In genomic region chr2:73177645-73178255, GRCh38 we compare ENCODE assay signal across 8 cellular contexts. TPM values are rescaled to one million over a fixed set of nuclear protein-coding genes. Genes with fewer than 3 reads are reported as not detected.
DNase-seq lines count a peak whose midpoint lies in the region; ATAC-seq and TF ChIP-seq lines count a peak whose summit lies in the region.

No MANE protein-coding gene starts in this region.

- H3K4me3 ChIP-seq in Karpas-422 (ENCODE audit: low read length), result peak overlapping the region; percentile 68; the same call in 1 of the 2 replicates
- H3K4me3 ChIP-seq in ectodermal cell (ENCODE audit: insufficient read depth, low read depth, low read length), result peak overlapping the region; percentile 38
- H3K4me3 ChIP-seq in psoas muscle, result peak overlapping the region; percentile 75

- peak overlapping the region; percentile 6; the same call in 1 of the 2 replicates for H3K9ac ChIP-seq in Karpas-422 (ENCODE audit: low read length)

- H3K4me2 ChIP-seq in Karpas-422 (ENCODE audit: low read depth, low read length, poor library complexity, severe bottlenecking), result peak overlapping the region; percentile 83

- no peaks in the 10 kb centered on the region for H3K9me3 ChIP-seq in Karpas-422 (ENCODE audit: low read length)
- H3K9me3 ChIP-seq in ectodermal cell (ENCODE audit: control insufficient read depth, low read length), result no peaks in the 10 kb centered on the region
- H3K9me3 ChIP-seq in psoas muscle, result no peaks in the 10 kb centered on the region

- H3K9me2 ChIP-seq in Karpas-422 (replicated peaks; ENCODE audit: insufficient read depth, low read length), result no peaks in the 10 kb centered on the region

- peak; percentile 5 for ATAC-seq in GM18498 (IDR thresholded peaks at IDR 0.05; ENCODE audit: unreplicated experiment)
- peak in 2 of 4 donors; percentile 5 to 15 for ATAC-seq in psoas muscle

- H2AFZ ChIP-seq in Karpas-422 (ENCODE audit: low read length), result peak overlapping the region; percentile 90; the same call in 1 of the 2 replicates

- no peaks in the 10 kb centered on the region for H3K79me2 ChIP-seq in Karpas-422 (ENCODE audit: low read length)

- H3K4me1 ChIP-seq in Karpas-422 (ENCODE audit: low read length) (peaks cover 10% of the 10 kb centered on the region), ectodermal cell (ENCODE audit: control insufficient read depth, insufficient read depth, low read length) (peaks cover 11% of the 10 kb centered on the region), psoas muscle (peaks cover 13% of the 10 kb centered on the region)

- H4K20me1 ChIP-seq in Karpas-422 (ENCODE audit: insufficient read depth, low read depth, low read length), result no peaks in the 10 kb centered on the region

- H3K36me3 ChIP-seq in Karpas-422 (ENCODE audit: insufficient read depth, low read length) (no peaks in the 10 kb centered on the region), ectodermal cell (ENCODE audit: control insufficient read depth, insufficient read depth, low read length) (no peaks in the 10 kb centered on the region), psoas muscle (ENCODE audit: insufficient read depth in 1 of 2, low read depth in 1 of 2) (no peaks in the 10 kb centered on the region)

- WGBS in ectodermal cell, 2 experiments, result 25 to 26% methylated on average over 11 to 12 of the region's 12 CpGs
- WGBS in psoas muscle, 3 donors, result 8 to 15% (median 11%) methylated on average over 11 to 12 of the region's 12 CpGs

- no peaks in the 10 kb centered on the region for H3K27me3 ChIP-seq in Karpas-422 (ENCODE audit: low read length)
- peaks cover 70% of the 10 kb centered on the region for H3K27me3 ChIP-seq in ectodermal cell (ENCODE audit: control insufficient read depth, insufficient read depth, low read length, poor library complexity, severe bottlenecking)
- peaks cover 0 to 46% (median 8%) of the 10 kb centered on the region in 3 donors for H3K27me3 ChIP-seq in psoas muscle (ENCODE audit: insufficient read depth in 3 of 3, low read length in 2 of 3)

- intact Hi-C loops in psoas muscle (cut with DNase I), result loop anchor here (1.0 to 10.0 kb wide), 4 partner anchors 185 to 403 kb away; no protein-coding TSS in a partner anchor

- no peak for TF ChIP-seq CTCF in psoas muscle (IDR thresholded peaks at IDR 0.05)

- DNase-seq in Karpas-422, result no peak
- DNase-seq in psoas muscle, result peak in 1 of 2 donors; percentile 47
- DNase-seq in NCI-H1436 (lab: John Stamatoyannopoulos, UW), result no peak
- no peak for DNase-seq in pons (ENCODE audit: low spot score)
- no peak for DNase-seq in anterior cingulate cortex (lab: John Stamatoyannopoulos, UW)
- DNase-seq in NCI-H2029 treated with DMSO at 0.1 percent for 48 hours (lab: John Stamatoyannopoulos, UW), result no peak

- H3K27ac ChIP-seq in Karpas-422 (ENCODE audit: low read length) (no peak overlapping the region), ectodermal cell (ENCODE audit: insufficient read depth, low read depth, low read length, poor library complexity, severe bottlenecking) (no peak overlapping the region), psoas muscle (no peak overlapping the region)

RNA-seq across cellular contexts. Expression of gene NOTO, which starts 24.6 kb away (rescaled TPM):
- total RNA-seq in Karpas-422 (2014; rRNA removed; shearing (Covaris generic); ENCODE audit: low replicate concordance), result not detected in 2 replicates
- not detected for polyA plus RNA-seq in ectodermal cell (2013, experiment 1 of 4)
- polyA plus RNA-seq in ectodermal cell (2013, experiment 2 of 4), result not detected
- not detected for polyA plus RNA-seq in ectodermal cell (2013, experiment 3 of 4)
- not detected for polyA plus RNA-seq in ectodermal cell (2013, experiment 4 of 4)
- total RNA-seq in psoas muscle, result not detected
- not detected for polyA plus RNA-seq in psoas muscle

RNA-seq across cellular contexts. Expression of gene SMYD5, which starts 36.3 kb away (rescaled TPM):
- total RNA-seq in Karpas-422 (2014; rRNA removed; shearing (Covaris generic); ENCODE audit: low replicate concordance), result 35.6 and 48.1 TPM in 2 replicates
- polyA plus RNA-seq in ectodermal cell (2013, experiment 1 of 4), result 46.3 TPM
- polyA plus RNA-seq in ectodermal cell (2013, experiment 2 of 4), result 49.1 TPM
- 28.4 TPM for polyA plus RNA-seq in ectodermal cell (2013, experiment 3 of 4)
- polyA plus RNA-seq in ectodermal cell (2013, experiment 4 of 4), result 30.8 TPM
- total RNA-seq in psoas muscle, result 10 to 100 TPM; 17.1 to 23.0 (median 19.7) TPM
- 10 to 100 TPM; 14.7 to 42.0 (median 28.4) TPM for polyA plus RNA-seq in psoas muscle

RNA-seq across cellular contexts. Expression of gene PRADC1, which starts 55.3 kb away (rescaled TPM):
- total RNA-seq in Karpas-422 (2014; rRNA removed; shearing (Covaris generic); ENCODE audit: low replicate concordance), result 35.4 and 45.3 TPM in 2 replicates
- 16.4 TPM for polyA plus RNA-seq in ectodermal cell (2013, experiment 1 of 4)
- polyA plus RNA-seq in ectodermal cell (2013, experiment 2 of 4), result 16.4 TPM
- polyA plus RNA-seq in ectodermal cell (2013, experiment 3 of 4), result 13.7 TPM
- polyA plus RNA-seq in ectodermal cell (2013, experiment 4 of 4), result 13.2 TPM
- total RNA-seq in psoas muscle, result 10 to 100 TPM; 53.6 to 98.3 (median 63.7) TPM
- polyA plus RNA-seq in psoas muscle, result 100 to 1,000 TPM in 1 of 3 donors, 10 to 100 TPM in 2; 87.6 to 118 (median 99.9) TPM

RNA-seq across cellular contexts. Expression of gene CCT7, which starts 56.4 kb away (rescaled TPM):
- total RNA-seq in Karpas-422 (2014; rRNA removed; shearing (Covaris generic); ENCODE audit: low replicate concordance), result 482 and 608 TPM in 2 replicates
- 327 TPM for polyA plus RNA-seq in ectodermal cell (2013, experiment 1 of 4)
- 329 TPM for polyA plus RNA-seq in ectodermal cell (2013, experiment 2 of 4)
- 230 TPM for polyA plus RNA-seq in ectodermal cell (2013, experiment 3 of 4)
- 241 TPM for polyA plus RNA-seq in ectodermal cell (2013, experiment 4 of 4)
- 100 to 1,000 TPM; 249 to 280 (median 268) TPM for total RNA-seq in psoas muscle
- 100 to 1,000 TPM; 255 to 316 (median 288) TPM for polyA plus RNA-seq in psoas muscle
